ENCODE assay signal across 2 cellular contexts in the genomic region with DNA sequence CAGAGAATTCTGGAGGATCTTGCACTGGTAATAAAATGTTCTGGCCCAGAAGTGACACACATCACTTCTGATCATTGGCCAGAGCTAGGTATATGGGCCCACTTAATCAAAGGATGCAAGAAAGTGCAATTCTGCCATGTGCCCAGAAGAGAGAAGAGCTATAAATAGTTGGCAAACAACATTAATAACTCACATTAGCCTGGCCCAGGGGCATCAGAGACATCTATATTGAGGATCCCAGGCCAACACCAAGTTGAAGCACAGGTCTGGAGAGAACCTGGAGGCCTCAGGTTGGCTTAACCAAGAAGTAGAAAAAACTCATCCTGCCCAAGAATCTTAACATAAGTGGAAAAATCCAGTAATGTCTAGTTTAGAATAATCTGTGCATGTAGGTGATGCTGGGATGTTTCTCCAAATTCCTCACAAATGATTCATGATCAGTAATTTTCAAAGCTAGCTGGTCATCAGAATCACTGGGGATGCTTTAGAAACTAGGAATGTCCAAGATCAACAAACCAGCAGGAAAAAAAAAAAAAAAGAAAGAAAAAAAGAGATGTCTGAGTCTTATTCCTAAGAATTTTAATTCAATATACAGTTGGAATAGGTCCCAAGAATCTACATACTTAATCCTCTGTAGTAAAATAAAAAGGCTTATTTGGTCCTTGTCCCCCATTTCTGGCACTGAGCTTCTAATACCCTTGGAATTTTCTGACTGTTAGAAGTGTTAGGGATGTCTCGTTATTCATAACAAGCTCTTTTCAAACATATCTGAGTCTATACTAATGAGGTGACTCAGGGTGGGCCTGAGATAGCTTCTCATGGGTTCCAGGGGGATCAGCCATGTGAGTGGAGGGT.
TF ChIP-seq lines count a peak whose summit lies in the region.

No MANE protein-coding gene starts in this region.

TF ChIP-seq in HepG2, 621 proteins besides CTCF, POLR2A, EP300 and RAD21:
- TF ChIP-seq ZNF468 (CRISPR knock-in tag; IDR thresholded peaks at IDR 0.05) (no peak), JARID2 (CRISPR knock-in tag; IDR thresholded peaks at IDR 0.05; ENCODE audit: insufficient replicate concordance) (no peak), ZNF138 (CRISPR knock-in tag; IDR thresholded peaks at IDR 0.05; ENCODE audit: low read depth) (no peak), RARA (CRISPR knock-in tag; IDR thresholded peaks at IDR 0.05) (no peak), PAWR (CRISPR knock-in tag; IDR thresholded peaks at IDR 0.05; ENCODE audit: borderline replicate concordance) (no peak), ZNF713 (CRISPR knock-in tag; IDR thresholded peaks at IDR 0.05) (no peak), ZBTB38 (CRISPR knock-in tag; IDR thresholded peaks at IDR 0.05) (no peak), ZFX (CRISPR knock-in tag; IDR thresholded peaks at IDR 0.05; ENCODE audit: low read depth) (no peak), STAT5B (CRISPR knock-in tag; IDR thresholded peaks at IDR 0.05) (no peak), ZFP82 (CRISPR knock-in tag; IDR thresholded peaks at IDR 0.05; ENCODE audit: borderline replicate concordance) (no peak), STAG1 (CRISPR knock-in tag; IDR thresholded peaks at IDR 0.05) (no peak), NCOR1 (IDR thresholded peaks at IDR 0.05; ENCODE audit: borderline replicate concordance, low read length) (no peak), ZNF878 (CRISPR knock-in tag; IDR thresholded peaks at IDR 0.05) (no peak)
- TF ChIP-seq, protein P1, sequence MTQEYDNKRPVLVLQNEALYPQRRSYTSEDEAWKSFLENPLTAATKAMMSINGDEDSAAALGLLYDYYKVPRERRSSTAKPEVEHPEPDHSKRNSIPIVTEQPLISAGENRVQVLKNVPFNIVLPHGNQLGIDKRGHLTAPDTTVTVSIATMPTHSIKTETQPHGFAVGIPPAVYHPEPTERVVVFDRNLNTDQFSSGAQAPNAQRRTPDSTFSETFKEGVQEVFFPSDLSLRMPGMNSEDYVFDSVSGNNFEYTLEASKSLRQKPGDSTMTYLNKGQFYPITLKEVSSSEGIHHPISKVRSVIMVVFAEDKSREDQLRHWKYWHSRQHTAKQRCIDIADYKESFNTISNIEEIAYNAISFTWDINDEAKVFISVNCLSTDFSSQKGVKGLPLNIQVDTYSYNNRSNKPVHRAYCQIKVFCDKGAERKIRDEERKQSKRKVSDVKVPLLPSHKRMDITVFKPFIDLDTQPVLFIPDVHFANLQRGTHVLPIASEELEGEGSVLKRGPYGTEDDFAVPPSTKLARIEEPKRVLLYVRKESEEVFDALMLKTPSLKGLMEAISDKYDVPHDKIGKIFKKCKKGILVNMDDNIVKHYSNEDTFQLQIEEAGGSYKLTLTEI (CRISPR knock-in tag; conservative IDR thresholded peaks at IDR 0.05): no peak
- TF ChIP-seq, protein P2, sequence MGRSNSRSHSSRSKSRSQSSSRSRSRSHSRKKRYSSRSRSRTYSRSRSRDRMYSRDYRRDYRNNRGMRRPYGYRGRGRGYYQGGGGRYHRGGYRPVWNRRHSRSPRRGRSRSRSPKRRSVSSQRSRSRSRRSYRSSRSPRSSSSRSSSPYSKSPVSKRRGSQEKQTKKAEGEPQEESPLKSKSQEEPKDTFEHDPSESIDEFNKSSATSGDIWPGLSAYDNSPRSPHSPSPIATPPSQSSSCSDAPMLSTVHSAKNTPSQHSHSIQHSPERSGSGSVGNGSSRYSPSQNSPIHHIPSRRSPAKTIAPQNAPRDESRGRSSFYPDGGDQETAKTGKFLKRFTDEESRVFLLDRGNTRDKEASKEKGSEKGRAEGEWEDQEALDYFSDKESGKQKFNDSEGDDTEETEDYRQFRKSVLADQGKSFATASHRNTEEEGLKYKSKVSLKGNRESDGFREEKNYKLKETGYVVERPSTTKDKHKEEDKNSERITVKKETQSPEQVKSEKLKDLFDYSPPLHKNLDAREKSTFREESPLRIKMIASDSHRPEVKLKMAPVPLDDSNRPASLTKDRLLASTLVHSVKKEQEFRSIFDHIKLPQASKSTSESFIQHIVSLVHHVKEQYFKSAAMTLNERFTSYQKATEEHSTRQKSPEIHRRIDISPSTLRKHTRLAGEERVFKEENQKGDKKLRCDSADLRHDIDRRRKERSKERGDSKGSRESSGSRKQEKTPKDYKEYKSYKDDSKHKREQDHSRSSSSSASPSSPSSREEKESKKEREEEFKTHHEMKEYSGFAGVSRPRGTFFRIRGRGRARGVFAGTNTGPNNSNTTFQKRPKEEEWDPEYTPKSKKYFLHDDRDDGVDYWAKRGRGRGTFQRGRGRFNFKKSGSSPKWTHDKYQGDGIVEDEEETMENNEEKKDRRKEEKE (IDR thresholded peaks at IDR 0.05): no peak
- TF ChIP-seq, protein P3, sequence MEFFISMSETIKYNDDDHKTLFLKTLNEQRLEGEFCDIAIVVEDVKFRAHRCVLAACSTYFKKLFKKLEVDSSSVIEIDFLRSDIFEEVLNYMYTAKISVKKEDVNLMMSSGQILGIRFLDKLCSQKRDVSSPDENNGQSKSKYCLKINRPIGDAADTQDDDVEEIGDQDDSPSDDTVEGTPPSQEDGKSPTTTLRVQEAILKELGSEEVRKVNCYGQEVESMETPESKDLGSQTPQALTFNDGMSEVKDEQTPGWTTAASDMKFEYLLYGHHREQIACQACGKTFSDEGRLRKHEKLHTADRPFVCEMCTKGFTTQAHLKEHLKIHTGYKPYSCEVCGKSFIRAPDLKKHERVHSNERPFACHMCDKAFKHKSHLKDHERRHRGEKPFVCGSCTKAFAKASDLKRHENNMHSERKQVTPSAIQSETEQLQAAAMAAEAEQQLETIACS (CRISPR knock-in tag; IDR thresholded peaks at IDR 0.05): no peak
TF ChIP-seq in HepG2: peak in this region for 0.

TF ChIP-seq in GM23338, 12 proteins besides CTCF, POLR2A, EP300 and RAD21:
- TF ChIP-seq JUNB (IDR thresholded peaks at IDR 0.05; ENCODE audit: unreplicated experiment) (no peak), EZH2phosphoT487 (IDR thresholded peaks at IDR 0.05; ENCODE audit: unreplicated experiment) (no peak), POLR2AphosphoS5 (IDR thresholded peaks at IDR 0.05; ENCODE audit: low read depth) (no peak), NANOG (IDR thresholded peaks at IDR 0.05; ENCODE audit: borderline replicate concordance) (no peak)
- TF ChIP-seq, protein P4, sequence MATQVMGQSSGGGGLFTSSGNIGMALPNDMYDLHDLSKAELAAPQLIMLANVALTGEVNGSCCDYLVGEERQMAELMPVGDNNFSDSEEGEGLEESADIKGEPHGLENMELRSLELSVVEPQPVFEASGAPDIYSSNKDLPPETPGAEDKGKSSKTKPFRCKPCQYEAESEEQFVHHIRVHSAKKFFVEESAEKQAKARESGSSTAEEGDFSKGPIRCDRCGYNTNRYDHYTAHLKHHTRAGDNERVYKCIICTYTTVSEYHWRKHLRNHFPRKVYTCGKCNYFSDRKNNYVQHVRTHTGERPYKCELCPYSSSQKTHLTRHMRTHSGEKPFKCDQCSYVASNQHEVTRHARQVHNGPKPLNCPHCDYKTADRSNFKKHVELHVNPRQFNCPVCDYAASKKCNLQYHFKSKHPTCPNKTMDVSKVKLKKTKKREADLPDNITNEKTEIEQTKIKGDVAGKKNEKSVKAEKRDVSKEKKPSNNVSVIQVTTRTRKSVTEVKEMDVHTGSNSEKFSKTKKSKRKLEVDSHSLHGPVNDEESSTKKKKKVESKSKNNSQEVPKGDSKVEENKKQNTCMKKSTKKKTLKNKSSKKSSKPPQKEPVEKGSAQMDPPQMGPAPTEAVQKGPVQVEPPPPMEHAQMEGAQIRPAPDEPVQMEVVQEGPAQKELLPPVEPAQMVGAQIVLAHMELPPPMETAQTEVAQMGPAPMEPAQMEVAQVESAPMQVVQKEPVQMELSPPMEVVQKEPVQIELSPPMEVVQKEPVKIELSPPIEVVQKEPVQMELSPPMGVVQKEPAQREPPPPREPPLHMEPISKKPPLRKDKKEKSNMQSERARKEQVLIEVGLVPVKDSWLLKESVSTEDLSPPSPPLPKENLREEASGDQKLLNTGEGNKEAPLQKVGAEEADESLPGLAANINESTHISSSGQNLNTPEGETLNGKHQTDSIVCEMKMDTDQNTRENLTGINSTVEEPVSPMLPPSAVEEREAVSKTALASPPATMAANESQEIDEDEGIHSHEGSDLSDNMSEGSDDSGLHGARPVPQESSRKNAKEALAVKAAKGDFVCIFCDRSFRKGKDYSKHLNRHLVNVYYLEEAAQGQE (IDR thresholded peaks at IDR 0.05; ENCODE audit: unreplicated experiment): no peak
